ENCODE assay signal across 17 cellular contexts in the genomic region with DNA sequence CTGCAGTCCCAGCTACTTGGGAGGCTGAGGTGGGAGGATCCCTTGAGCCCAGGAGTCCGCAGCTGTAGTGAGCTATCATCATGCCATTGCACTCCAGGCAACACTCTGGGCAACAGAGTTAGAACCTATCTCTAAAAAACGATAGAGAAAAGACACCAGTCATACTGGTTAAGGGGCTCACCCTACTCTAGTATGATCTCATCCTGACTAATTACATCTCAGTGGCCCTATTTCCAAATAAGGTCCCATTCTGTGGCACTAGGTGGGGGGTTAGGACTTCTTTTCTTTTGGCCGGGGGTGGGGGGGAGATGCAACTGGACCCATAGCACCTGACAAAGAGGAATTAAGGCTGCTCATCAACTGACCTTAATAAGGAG.
"Had no signal": no experiment of that assay in that cellular context is flagged by ENCODE, and none has a peak within 500 bp of the region (broad histone marks: within the 10 kb centered on the region; RNA-seq: fewer than 3 reads in every experiment).

No MANE protein-coding gene starts in this region.

- H3K27me3 ChIP-seq: adrenal gland, cardiac muscle cell, esophagus muscularis mucosa, ovary, right lobe of liver had no signal

- DNase-seq: activated CD4-positive, alpha-beta T cell treated with anti-CD3 and anti-CD28 coated beads, Interleukin-2, amount 50 U/mL, for 1 hour; activated CD4-positive, CD25-positive, alpha-beta regulatory T cell; activated naive CD4-positive, alpha-beta T cell treated with anti-CD3 and anti-CD28 coated beads for 36 hours; adrenal gland; effector CD8-positive, alpha-beta T cell; mesendoderm; naive thymus-derived CD8-positive, alpha-beta T cell; ovary; right lobe of liver; stimulated activated CD4-positive, alpha-beta T cell treated with anti-CD3 and anti-CD28 coated beads, Interleukin-4, amount 100 ng/mL, for 1 hour; T-cell had no signal

- H3K4me2 ChIP-seq: smooth muscle cell had no signal

- H3K9me3 Mint-ChIP-seq: activated naive CD4-positive, alpha-beta T cell treated with anti-CD3 and anti-CD28 coated beads for 36 hours; dendritic cell treated with granulocyte-macrophage colony-stimulating factor and Interleukin-4, amounts not matched to agents 40 ng/mL and 50 ng/mL, for 4 days; T-cell had no signal

- H3K27ac Mint-ChIP-seq: activated naive CD4-positive, alpha-beta T cell treated with anti-CD3 and anti-CD28 coated beads for 36 hours; dendritic cell treated with granulocyte-macrophage colony-stimulating factor and Interleukin-4, amounts not matched to agents 40 ng/mL and 50 ng/mL, for 4 days; T-cell had no signal

- H3K4me3 Mint-ChIP-seq: activated naive CD4-positive, alpha-beta T cell treated with anti-CD3 and anti-CD28 coated beads for 36 hours; dendritic cell treated with granulocyte-macrophage colony-stimulating factor and Interleukin-4, amounts not matched to agents 40 ng/mL and 50 ng/mL, for 4 days; naive thymus-derived CD8-positive, alpha-beta T cell; T-cell had no signal

- H3K36me3 ChIP-seq: adrenal gland, cardiac muscle cell, esophagus muscularis mucosa, ovary, right lobe of liver had no signal

- H3K4me3 ChIP-seq: adrenal gland, cardiac muscle cell, esophagus muscularis mucosa, ovary, right lobe of liver, smooth muscle cell had no signal

- FAIRE-seq: astrocyte had no signal

- H3K27ac ChIP-seq: cardiac muscle cell, esophagus muscularis mucosa, ovary, right lobe of liver had no signal

- H3K27me3 Mint-ChIP-seq: dendritic cell treated with granulocyte-macrophage colony-stimulating factor and Interleukin-4, amounts not matched to agents 40 ng/mL and 50 ng/mL, for 4 days; naive thymus-derived CD8-positive, alpha-beta T cell; T-cell had no signal

- H3K9me3 ChIP-seq: adrenal gland, esophagus muscularis mucosa, ovary, right lobe of liver had no signal

- H3K36me3 Mint-ChIP-seq: naive thymus-derived CD8-positive, alpha-beta T cell; T-cell had no signal

- H3K4me1 ChIP-seq: right lobe of liver had no signal

- ATAC-seq: naive thymus-derived CD8-positive, alpha-beta T cell; right lobe of liver; SK-N-SH treated with all-trans-retinoic acid at 6 μM for 48 hours; T-cell had no signal
